ENCODE assay signal across 21 cellular contexts in genomic region chr22:50157976-50158375, GRCh38. TPM values are rescaled to one million over a fixed set of nuclear protein-coding genes. Genes with fewer than 3 reads are reported as not detected.
A peak's percentile ranks its signal among the peaks of the same experiment; 100 is the strongest.
DNase-seq lines count a peak whose midpoint lies in the region; ATAC-seq, FAIRE-seq and TF ChIP-seq lines count a peak whose summit lies in the region.
"Had no signal": no experiment of that assay in that cellular context is flagged by ENCODE, and none has a peak within 500 bp of the region (broad histone marks: within the 10 kb centered on the region; RNA-seq: fewer than 3 reads in every experiment).

No MANE protein-coding gene starts in this region.

- H3K4me2 ChIP-seq in GM23338, result no peak overlapping the region
- no peak overlapping the region for H3K4me2 ChIP-seq in smooth muscle cell

- H3K9me3 ChIP-seq in esophagus squamous epithelium (no peaks in the 10 kb centered on the region), small intestine (ENCODE audit: control insufficient read depth, low read depth) (no peaks in the 10 kb centered on the region), smooth muscle cell (replicated peaks; ENCODE audit: low read depth) (no peaks in the 10 kb centered on the region)
- H3K9me3 ChIP-seq: ovary had no signal

- no peak overlapping the region for H3K27ac Mint-ChIP-seq in GM23338
- H3K27ac Mint-ChIP-seq: activated CD8-positive, alpha-beta T cell treated with anti-CD3 and anti-CD28 coated beads, Interleukin-2, amount 10 ng/mL, durations not matched to agents 7 days and 5 days; activated T-helper 17 cell treated with anti-CD3 and anti-CD28 coated beads, Interleukin-2, amount 50 U/mL, for 72 hours had no signal

- H3K4me1 ChIP-seq in GM23338 (ENCODE audit: insufficient read depth) (no peaks in the 10 kb centered on the region; the same call in 1 of the 2 replicates), esophagus squamous epithelium (peaks cover 0 to 9% (median 0%) of the 10 kb centered on the region in 3 donors), small intestine (ENCODE audit: control insufficient read depth in 2 of 2, insufficient read depth in 1 of 2, low read depth in 1 of 2, low read length in 1 of 2) (no peaks in the 10 kb centered on the region), smooth muscle cell (ENCODE audit: low read depth) (no peaks in the 10 kb centered on the region)

- no peaks in the 10 kb centered on the region for H3K27me3 ChIP-seq in GM23338 (ENCODE audit: insufficient read depth)
- H3K27me3 ChIP-seq in esophagus squamous epithelium, result peaks cover 0 to 7% (median 0%) of the 10 kb centered on the region in 4 donors
- H3K27me3 ChIP-seq in small intestine (ENCODE audit: control insufficient read depth in 2 of 2, insufficient read depth in 2 of 2, low read length in 2 of 2), result no peaks in the 10 kb centered on the region
- peaks cover 3% of the 10 kb centered on the region for H3K27me3 ChIP-seq in smooth muscle cell (ENCODE audit: low read depth)
- H3K27me3 ChIP-seq: ovary had no signal

- no peaks in the 10 kb centered on the region for H3K36me3 Mint-ChIP-seq in GM23338 (ENCODE audit: low read depth)
- no peaks in the 10 kb centered on the region for H3K36me3 Mint-ChIP-seq in activated T-cell treated with anti-CD3 and anti-CD28 coated beads, Interleukin-2, amount 50 U/mL, for 4 hours (ENCODE audit: insufficient read depth)

- H4K20me1 ChIP-seq in GM23338 (replicated peaks; ENCODE audit: insufficient read depth) (no peaks in the 10 kb centered on the region), smooth muscle cell (ENCODE audit: low read depth) (no peaks in the 10 kb centered on the region)

- no peak for FAIRE-seq in small intestine (lab: Jason Lieb, UNC)
- FAIRE-seq: endothelial cell of umbilical vein had no signal

- H3K27ac ChIP-seq in GM23338 (ENCODE audit: low read depth) (no peak overlapping the region), esophagus squamous epithelium (peak overlapping the region in 3 of 4 donors; percentile 22 to 49 (median 45)), small intestine (ENCODE audit: low read depth in 1 of 2, low read length in 1 of 2) (no peak overlapping the region), smooth muscle cell (ENCODE audit: low read depth) (no peak overlapping the region)
- H3K27ac ChIP-seq: HL-60, ovary had no signal

- intact Hi-C loops in esophagus squamous epithelium (cut with DNase I), result no loop called here

- WGBS in esophagus squamous epithelium, 2 donors, result 19 to 50% methylated on average over 7 of the region's 16 CpGs
- 27 to 62% (median 45%) methylated on average over 16 of the region's 16 CpGs for WGBS in small intestine, 3 donors
- WGBS in smooth muscle cell (ENCODE audit: low lambda C conversion rate), result 83% methylated on average over 16 of the region's 16 CpGs

- no peak overlapping the region for H3K4me3 Mint-ChIP-seq in GM23338
- no peak overlapping the region for H3K4me3 Mint-ChIP-seq in activated T-cell treated with anti-CD3 and anti-CD28 coated beads, Interleukin-2, amount 50 U/mL, for 4 hours
- H3K4me3 Mint-ChIP-seq: activated CD8-positive, alpha-beta T cell treated with anti-CD3 and anti-CD28 coated beads, Interleukin-2, amount 10 ng/mL, durations not matched to agents 7 days and 5 days; activated T-helper 17 cell treated with anti-CD3 and anti-CD28 coated beads, Interleukin-2, amount 50 U/mL, for 72 hours had no signal

- H3K79me2 ChIP-seq in GM23338 (replicated peaks; ENCODE audit: insufficient read depth) (no peaks in the 10 kb centered on the region), smooth muscle cell (ENCODE audit: low read depth) (no peaks in the 10 kb centered on the region)

- H3K4me3 ChIP-seq in GM23338 (no peak overlapping the region), esophagus squamous epithelium (no peak overlapping the region), small intestine (ENCODE audit: low read depth in 1 of 2, low read length in 2 of 2) (no peak overlapping the region), smooth muscle cell (no peak overlapping the region)
- H3K4me3 ChIP-seq: ovary, skin epidermis had no signal

- H3K27me3 Mint-ChIP-seq in GM23338 (ENCODE audit: insufficient read depth, low read depth, poor library complexity), result peaks cover 8% of the 10 kb centered on the region
- H3K27me3 Mint-ChIP-seq in activated T-cell treated with anti-CD3 and anti-CD28 coated beads, Interleukin-2, amount 50 U/mL, for 4 hours (ENCODE audit: low read depth), result peaks cover 23% of the 10 kb centered on the region

- no peak for ATAC-seq in GM23338
- no peak for ATAC-seq in activated T-cell treated with anti-CD3 and anti-CD28 coated beads, Interleukin-2, amount 50 U/mL, for 4 hours
- ATAC-seq: activated CD8-positive, alpha-beta T cell treated with anti-CD3 and anti-CD28 coated beads, Interleukin-2, amount 10 ng/mL, durations not matched to agents 7 days and 5 days; activated T-helper 17 cell treated with anti-CD3 and anti-CD28 coated beads, Interleukin-2, amount 50 U/mL, for 72 hours had no signal

- DNase-seq in GM23338 (ENCODE audit: low spot score), result no peak
- DNase-seq in NCI-H69 (lab: John Stamatoyannopoulos, UW), result peak; percentile 10
- DNase-seq in esophagus squamous epithelium (lab: John Stamatoyannopoulos, UW), result no peak
- peak; percentile 84 for DNase-seq in small intestine
- no peak for DNase-seq in smooth muscle cell (lab: John Stamatoyannopoulos, UW; ENCODE audit: unreplicated experiment)
- no peak for DNase-seq in activated T-cell treated with anti-CD3 and anti-CD28 coated beads, Interleukin-2, amount 50 U/mL, for 4 hours
- no peak for DNase-seq in erythroblast (lab: John Stamatoyannopoulos, UW)
- DNase-seq in hypothalamus (lab: John Stamatoyannopoulos, UW), result no peak
- DNase-seq: activated CD8-positive, alpha-beta T cell treated with anti-CD3 and anti-CD28 coated beads, Interleukin-2, amount 10 ng/mL, durations not matched to agents 7 days and 5 days; DMS 273 treated with DMSO at 0.1 percent for 48 hours; KBM-7; NCI-H146; NCI-H446; stimulated activated naive CD4-positive, alpha-beta T cell treated with Interleukin-2 at 50 U/mL for 16 hours; SW 1271 had no signal

- TF ChIP-seq CTCF in GM23338 (conservative IDR thresholded peaks at IDR 0.05; ENCODE audit: low read depth in 2 of 2) (no peak), esophagus squamous epithelium (IDR thresholded peaks at IDR 0.05) (no peak), smooth muscle cell (IDR thresholded peaks at IDR 0.05; ENCODE audit: borderline replicate concordance, insufficient read depth, poor library complexity, severe bottlenecking) (no peak)

- H3K36me3 ChIP-seq in GM23338 (ENCODE audit: insufficient read depth) (no peaks in the 10 kb centered on the region), esophagus squamous epithelium (no peaks in the 10 kb centered on the region), small intestine (ENCODE audit: control insufficient read depth in 2 of 2, insufficient read depth in 2 of 2, low read length in 2 of 2) (no peaks in the 10 kb centered on the region), smooth muscle cell (ENCODE audit: low read depth) (no peaks in the 10 kb centered on the region)
- H3K36me3 ChIP-seq: ovary had no signal

- no peak for TF ChIP-seq POLR2A in esophagus squamous epithelium (IDR thresholded peaks at IDR 0.05)
- no peak for TF ChIP-seq POLR2A in erythroblast (IDR thresholded peaks at IDR 0.05; ENCODE audit: low read length)

- H3K9me2 ChIP-seq in GM23338 (ENCODE audit: insufficient read depth), result no peaks in the 10 kb centered on the region

- peak overlapping the region; percentile 59 for H2AFZ ChIP-seq in GM23338
- no peak overlapping the region for H2AFZ ChIP-seq in smooth muscle cell (ENCODE audit: low read depth)

- no peaks in the 10 kb centered on the region for H3K9me3 Mint-ChIP-seq in GM23338
- H3K9me3 Mint-ChIP-seq in activated T-cell treated with anti-CD3 and anti-CD28 coated beads, Interleukin-2, amount 50 U/mL, for 4 hours, result no peaks in the 10 kb centered on the region
- H3K9me3 Mint-ChIP-seq: activated T-helper 17 cell treated with anti-CD3 and anti-CD28 coated beads, Interleukin-2, amount 50 U/mL, for 72 hours had no signal

- H3K9ac ChIP-seq in smooth muscle cell (ENCODE audit: low read depth), result no peak overlapping the region

- H3K4me1 Mint-ChIP-seq in GM23338, result peaks cover 14% of the 10 kb centered on the region
- no peaks in the 10 kb centered on the region for H3K4me1 Mint-ChIP-seq in activated T-cell treated with anti-CD3 and anti-CD28 coated beads, Interleukin-2, amount 50 U/mL, for 4 hours (ENCODE audit: low read depth)
- H3K4me1 Mint-ChIP-seq: activated T-helper 17 cell treated with anti-CD3 and anti-CD28 coated beads, Interleukin-2, amount 50 U/mL, for 72 hours had no signal

- H3F3A ChIP-seq in GM23338 (replicated peaks; ENCODE audit: low read depth), result no peaks in the 10 kb centered on the region
- no peaks in the 10 kb centered on the region for H3F3A ChIP-seq in smooth muscle cell (ENCODE audit: low read depth)

TF ChIP-seq in GM23338, 12 proteins besides CTCF, POLR2A, EP300 and RAD21 (continues in another document):
- TF ChIP-seq ZNF331 (CRISPR knock-in tag; IDR thresholded peaks at IDR 0.05; ENCODE audit: low read depth), result no peak

RNA-seq across cellular contexts. Expression of gene PANX2, which starts 12.6 kb away (rescaled TPM):
- total RNA-seq in GM23338 (2014; rRNA removed; shearing (Covaris generic)), result 5.1 and 5.9 TPM in 2 replicates
- 2.6 and 2.8 TPM in 2 replicates for polyA plus RNA-seq in GM23338 (2016; fragmentation: Nextera tagmentation; extraction: Ambion mirVana)
- 1 to 10 TPM; 1.6 to 4.5 (median 3.4) TPM for total RNA-seq in esophagus squamous epithelium
- polyA plus RNA-seq in small intestine, result under 1 TPM in 1 of 3 donors, not detected in 2; 0.36 TPM
- total RNA-seq in smooth muscle cell, result 5.1 TPM in 2 replicates
- 2.5 and 2.9 TPM in 2 replicates for polyA plus RNA-seq in smooth muscle cell
- 1 to 10 TPM; 1.1 to 2.9 (median 1.4) TPM for total RNA-seq in activated T-cell treated with anti-CD3 and anti-CD28 coated beads, Interleukin-2, amount 50 U/mL, for 4 hours
- total RNA-seq: OCI-LY7 had no signal

RNA-seq across cellular contexts. Expression of gene TRABD, which starts 27.7 kb away (rescaled TPM):
- total RNA-seq in GM23338 (2014; rRNA removed; shearing (Covaris generic)), result 58.6 and 66.1 TPM in 2 replicates
- polyA plus RNA-seq in GM23338 (2016; fragmentation: Nextera tagmentation; extraction: Ambion mirVana) (40.8 and 44.1 TPM in 2 replicates), small intestine (10 to 100 TPM; 63.1 to 84.6 (median 70.8) TPM), smooth muscle cell (56.9 and 58.5 TPM in 2 replicates)
- total RNA-seq in esophagus squamous epithelium (10 to 100 TPM; 39.3 to 55.1 (median 45.8) TPM), smooth muscle cell (14.0 and 17.8 TPM in 2 replicates)
- total RNA-seq in activated T-cell treated with anti-CD3 and anti-CD28 coated beads, Interleukin-2, amount 50 U/mL, for 4 hours, result 10 to 100 TPM; 91.3 to 95.0 (median 93.4) TPM

RNA-seq across cellular contexts. Expression of gene SELENOO, which starts 42.8 kb away (rescaled TPM):
- total RNA-seq in GM23338 (2014; rRNA removed; shearing (Covaris generic)), result 16.9 and 21.3 TPM in 2 replicates
- polyA plus RNA-seq in GM23338 (2016; fragmentation: Nextera tagmentation; extraction: Ambion mirVana) (6.8 and 8.6 TPM in 2 replicates), small intestine (10 to 100 TPM; 23.6 to 94.6 (median 90.8) TPM), smooth muscle cell (21.3 and 28.4 TPM in 2 replicates)
- total RNA-seq in esophagus squamous epithelium (10 to 100 TPM; 23.9 to 36.3 (median 27.0) TPM), smooth muscle cell (9.0 and 16.3 TPM in 2 replicates)
- 10 to 100 TPM; 24.4 to 27.9 (median 26.9) TPM for total RNA-seq in activated T-cell treated with anti-CD3 and anti-CD28 coated beads, Interleukin-2, amount 50 U/mL, for 4 hours

Comparison
In these comparisons a context has a peak if more than half of its experiments do, and no peak if none do; other contexts are left out.
1. DNase-seq: peak in NCI-H69 (single experiment) and small intestine (single experiment); none in GM23338 (single experiment), esophagus squamous epithelium (single experiment), smooth muscle cell (single experiment), activated T-cell treated with anti-CD3 and anti-CD28 coated beads, Interleukin-2, amount 50 U/mL, for 4 hours (single experiment), erythroblast (0 of 2) and hypothalamus (0 of 51).
2. H3K27ac ChIP-seq: peak in esophagus squamous epithelium (3 of 4); none in GM23338 (single experiment), small intestine (0 of 2) and smooth muscle cell (single experiment).